ENCODE assay signal across 7 cellular contexts in genomic region chr9:12775963-12776774, GRCh38.
DNase-seq lines count a peak whose midpoint lies in the region; ATAC-seq and TF ChIP-seq lines count a peak whose summit lies in the region.

No MANE protein-coding gene starts in this region.

- no peak overlapping the region for H3K27ac Mint-ChIP-seq in T-helper 2 cell treated with Interferon-gamma antibody and Interleukin-4, amounts not matched to agents 5 μg/mL and 100 μg/mL, for 36 hours

- peaks cover 0 to 6% of the 10 kb centered on the region in 2 donors for H3K36me3 ChIP-seq in muscle layer of duodenum (ENCODE audit: control insufficient read depth in 1 of 2, insufficient read depth in 2 of 2, low read length in 2 of 2)

- no peaks in the 10 kb centered on the region for H3K36me3 Mint-ChIP-seq in T-helper 2 cell treated with Interferon-gamma antibody and Interleukin-4, amounts not matched to agents 5 μg/mL and 100 μg/mL, for 36 hours (ENCODE audit: low read depth)

- no peaks in the 10 kb centered on the region for H3K9me3 Mint-ChIP-seq in T-helper 2 cell treated with Interferon-gamma antibody and Interleukin-4, amounts not matched to agents 5 μg/mL and 100 μg/mL, for 36 hours

- H3K4me1 Mint-ChIP-seq in T-helper 2 cell treated with Interferon-gamma antibody and Interleukin-4, amounts not matched to agents 5 μg/mL and 100 μg/mL, for 36 hours (ENCODE audit: low read depth), result peaks cover 5% of the 10 kb centered on the region

- H3K4me1 ChIP-seq in muscle layer of duodenum (ENCODE audit: control insufficient read depth in 1 of 2, insufficient read depth in 2 of 2, low read length in 2 of 2), result peaks cover 0 to 4% of the 10 kb centered on the region in 2 donors

- in situ Hi-C loops in GM13976 (cut with MboI; ENCODE audit: low sequenced_read_pairs, unreplicated experiment), result no loop called here

- H3K27me3 ChIP-seq in muscle layer of duodenum (ENCODE audit: low read depth, low read length), result no peaks in the 10 kb centered on the region

- DNase-seq in GM13976 (ENCODE audit: low spot score) (peak; percentile 67), NCI-H1436 treated with DMSO at 0.1 percent for 48 hours (lab: John Stamatoyannopoulos, UW) (peak; percentile 28), fibroblast of pulmonary artery (ENCODE audit: low read depth) (peak; percentile 93)
- no peak for DNase-seq in T-helper 2 cell treated with Interferon-gamma antibody and Interleukin-4, amounts not matched to agents 5 μg/mL and 100 μg/mL, for 36 hours (ENCODE audit: low spot score)
- no peak for DNase-seq in effector CD8-positive, alpha-beta T cell (lab: John Stamatoyannopoulos, UW)

- H3K4me3 ChIP-seq in fibroblast of pulmonary artery (replicated peaks; ENCODE audit: low read depth, low read length), result peak overlapping the region; percentile 80
- peak overlapping the region; percentile 93 to 99 for H3K4me3 ChIP-seq in muscle layer of duodenum (ENCODE audit: low read depth in 1 of 2, low read length in 2 of 2)

- H3K4me3 Mint-ChIP-seq in T-helper 2 cell treated with Interferon-gamma antibody and Interleukin-4, amounts not matched to agents 5 μg/mL and 100 μg/mL, for 36 hours, result peak overlapping the region; percentile 77

- peak; percentile 21 for TF ChIP-seq CTCF in GM13976 (IDR thresholded peaks at IDR 0.05; ENCODE audit: borderline replicate concordance, control extremely low read depth, extremely low read depth, insufficient read depth, missing control alignments)
- TF ChIP-seq CTCF in fibroblast of pulmonary artery (IDR thresholded peaks at IDR 0.05; ENCODE audit: low read length, missing control alignments), result peak; percentile 51

- H3K27me3 Mint-ChIP-seq in T-helper 2 cell treated with Interferon-gamma antibody and Interleukin-4, amounts not matched to agents 5 μg/mL and 100 μg/mL, for 36 hours (ENCODE audit: low read depth), result peaks cover 24% of the 10 kb centered on the region

- H3K27ac ChIP-seq in muscle layer of duodenum (ENCODE audit: low read length), result peak overlapping the region; percentile 93

- no peaks in the 10 kb centered on the region for H3K9me3 ChIP-seq in muscle layer of duodenum (ENCODE audit: control insufficient read depth in 1 of 2, low read length in 2 of 2)

- ATAC-seq in HG02678 (IDR thresholded peaks at IDR 0.05; ENCODE audit: unreplicated experiment), result peak; percentile 63

Comparison
In these comparisons a context has a peak if more than half of its experiments do, and no peak if none do; other contexts are left out.
1. DNase-seq: peak in GM13976 (single experiment), NCI-H1436 treated with DMSO at 0.1 percent for 48 hours (single experiment) and fibroblast of pulmonary artery (single experiment); none in T-helper 2 cell treated with Interferon-gamma antibody and Interleukin-4, amounts not matched to agents 5 μg/mL and 100 μg/mL, for 36 hours (single experiment) and effector CD8-positive, alpha-beta T cell (single experiment).